Comparison of ENCODE assay signal across 24 cellular contexts in the genomic region with DNA sequence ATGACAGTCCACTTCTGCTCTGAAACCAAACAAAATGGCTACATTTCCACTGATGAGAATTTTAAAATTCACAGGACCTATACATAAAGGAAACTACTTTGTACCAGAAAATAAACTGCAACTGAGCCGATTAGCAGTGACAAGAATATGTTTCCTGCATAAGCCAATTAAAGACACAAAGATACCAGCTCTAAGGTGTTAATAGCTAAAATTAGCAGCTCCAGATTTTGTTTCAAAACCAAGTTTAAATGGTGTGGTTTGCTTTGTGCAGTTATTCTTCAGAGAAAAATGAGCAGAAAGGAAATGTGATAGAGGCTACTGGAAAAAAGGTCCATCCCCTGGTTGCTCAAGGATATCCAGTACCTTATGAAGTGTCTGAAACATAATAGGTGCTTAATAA.
"Had no signal": no experiment of that assay in that cellular context is flagged by ENCODE, and none has a peak within 500 bp of the region (broad histone marks: within the 10 kb centered on the region; RNA-seq: fewer than 3 reads in every experiment).

No MANE protein-coding gene starts in this region.

- H3K4me2 ChIP-seq: PC-9 had no signal

- H3K4me3 ChIP-seq: PC-9, SK-N-MC had no signal

- ATAC-seq: activated CD4-positive, CD25-positive, alpha-beta regulatory T cell treated with anti-CD3 and anti-CD28 coated beads, Interleukin-2, amount 50 U/mL, for 24 hours; activated CD8-positive, alpha-beta T cell treated with anti-CD3 and anti-CD28 coated beads for 36 hours; activated T-cell treated with anti-CD3 and anti-CD28 coated beads, Interleukin-2, amount 50 U/mL, for 72 hours had no signal

- H2AFZ ChIP-seq: PC-9 had no signal

- H3K27ac ChIP-seq: PC-9, SK-N-MC had no signal

- DNase-seq: activated CD4-positive, alpha-beta T cell treated with anti-CD3 and anti-CD28 coated beads for 4 hours; activated CD8-positive, alpha-beta memory T cell treated with anti-CD3 and anti-CD28 coated beads, Interleukin-2, amount 50 U/mL, for 4 hours; activated CD8-positive, alpha-beta T cell treated with anti-CD3 and anti-CD28 coated beads for 36 hours; activated gamma-delta T cell treated with Interleukin-2 at 50 U/mL for 16 hours; activated naive CD4-positive, alpha-beta T cell treated with anti-CD3 and anti-CD28 coated beads, Interleukin-2, amount 10 ng/mL, durations not matched to agents 7 days and 5 days; activated naive CD8-positive, alpha-beta T cell treated with anti-CD3 and anti-CD28 coated beads for 36 hours; activated T-cell treated with anti-CD3 and anti-CD28 coated beads, Interleukin-2, amount 50 U/mL, for 72 hours; cerebellar nuclear complex; KG1; MV-4-11; NCI-H1092 treated with DMSO at 0.1 percent for 48 hours; NCI-H1417 treated with DMSO at 0.1 percent for 48 hours; NCI-H1694; NCI-H2029; NCI-H2107; NCI-H2171 treated with DMSO at 0.1 percent for 48 hours; NCI-H226; NCI-H526; NCI-H774; NK-92 treated with Interleukin-12 subunit alpha and Interleukin-12 subunit beta, amount 100 ng/mL, for 24 hours; PC-9; SHP77 treated with DMSO at 0.1 percent for 48 hours had no signal
